In the genomic region with DNA sequence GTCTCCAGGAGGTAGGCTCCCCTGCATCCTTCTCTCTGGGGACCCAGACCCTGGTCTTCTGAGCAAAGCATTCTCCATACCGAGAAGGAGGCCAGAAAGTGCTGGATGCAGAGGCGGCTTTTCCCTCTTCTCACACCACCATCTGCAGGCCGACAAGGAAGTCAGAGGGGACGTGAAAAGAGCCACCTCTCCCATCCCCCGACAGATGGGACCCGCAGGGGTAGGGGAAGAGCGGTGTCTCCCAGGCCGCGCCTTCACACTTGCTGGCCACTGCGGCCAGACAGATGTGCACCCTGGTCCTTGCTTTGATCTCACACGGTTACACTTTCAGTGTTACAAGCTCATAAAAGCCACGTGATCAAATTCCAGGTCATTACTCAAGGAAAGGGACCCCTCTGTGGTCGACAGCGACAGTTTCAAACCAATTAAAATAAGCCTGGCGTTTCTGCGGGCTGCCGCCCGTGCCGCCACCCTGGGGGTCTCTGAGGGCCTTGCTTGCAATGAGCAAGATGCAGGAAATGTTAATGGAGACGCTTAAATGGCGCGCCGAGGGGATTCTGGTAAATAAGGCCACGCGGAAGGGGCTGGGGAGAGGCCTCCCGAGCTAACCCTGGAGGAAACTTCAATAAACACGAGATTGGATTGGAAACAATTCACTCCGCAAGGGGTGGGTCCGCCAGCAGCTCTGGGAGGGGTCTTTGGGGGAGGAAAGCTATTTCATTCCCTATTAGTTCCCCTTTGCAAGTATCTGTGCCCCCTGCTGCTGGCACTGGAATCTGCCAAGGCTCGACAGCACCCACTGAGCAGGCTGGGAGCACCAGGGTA, we compare ENCODE assay signal across 16 cellular contexts.
DNase-seq lines count a peak whose midpoint lies in the region; ATAC-seq, FAIRE-seq and TF ChIP-seq lines count a peak whose summit lies in the region.
"Had no signal": no experiment of that assay in that cellular context is flagged by ENCODE, and none has a peak within 500 bp of the region (broad histone marks: within the 10 kb centered on the region; RNA-seq: fewer than 3 reads in every experiment).

No MANE protein-coding gene starts in this region.

- 0 out of 2 replicates have a peak overlapping the region, but pooled peaks have one; percentile 61 for H2BK15ac ChIP-seq in H1 (ENCODE audit: low read length)

- H4K5ac ChIP-seq in H1 (ENCODE audit: insufficient read length, low read depth, low read length), result no peak overlapping the region

- TF ChIP-seq EP300 in H1 (IDR thresholded peaks at IDR 0.05; ENCODE audit: borderline replicate concordance in 1 of 2, low read depth in 2 of 2, low read length in 2 of 2), result no peak

- TF ChIP-seq POLR2A in H1 (IDR thresholded peaks at IDR 0.05; ENCODE audit: control extremely low read depth in 1 of 2, low read depth in 2 of 2, low read length in 2 of 2), result no peak

- H3K27me3 ChIP-seq in H1 (replicated peaks in 1 of 4; ENCODE audit: control insufficient read depth in 3 of 4, extremely low read depth in 1 of 4, insufficient read depth in 3 of 4, low read length in 3 of 4), result 0 out of 7 replicates have a peak, but pooled peaks cover 0 to 2% (median 0%) of the 10 kb centered on the region in 4 experiments

- no peaks in the 10 kb centered on the region for H3K23me2 ChIP-seq in H1 (ENCODE audit: low read depth, low read length)

- FAIRE-seq in H1 (lab: Jason Lieb, UNC), result no peak
- FAIRE-seq: D721Med, GM12892, K562 had no signal

- no peak overlapping the region for H3K14ac ChIP-seq in H1 (ENCODE audit: insufficient read length)

- POLR2A ChIA-PET in H1 (lab: Charles Lee; ENCODE audit: partially characterized antibody), result interaction anchor here (1.0 kb wide), 1 partner anchor 139 kb away, joined by 3 read pairs; no protein-coding TSS in a partner anchor

- H2BK5ac ChIP-seq in H1 (ENCODE audit: low read depth, low read length), result no peak overlapping the region

- no peaks in the 10 kb centered on the region for H3K79me2 ChIP-seq in H1 (ENCODE audit: control insufficient read depth in 1 of 2, insufficient read depth in 2 of 2, low read length in 2 of 2)

- DNase-seq in COR-L47 (lab: John Stamatoyannopoulos, UW) (peak; percentile 60), H1 (ENCODE audit: low read depth in 1 of 2, low spot score in 2 of 2) (no peak), left kidney (ENCODE audit: low read depth, low spot score) (peak; percentile 68), retina (peak; percentile 63), DMS53 treated with DMSO at 0.1 percent for 48 hours (lab: John Stamatoyannopoulos, UW; ENCODE audit: unreplicated experiment) (no peak), HUDEP-2 (lab: John Stamatoyannopoulos, UW; ENCODE audit: unreplicated experiment in 76 of 76) (no peak)
- DNase-seq: CD4-positive, alpha-beta memory T cell; DMS153; DND-41; GDM1; H9 had no signal

- H3K36me3 ChIP-seq in H1 (ENCODE audit: control insufficient read depth in 2 of 4, insufficient read depth in 4 of 4, low read length in 3 of 4), result no peaks in the 10 kb centered on the region

- no peak overlapping the region for H3K4ac ChIP-seq in H1 (replicated peaks; ENCODE audit: insufficient read length, low read depth, low read length)

- no peaks in the 10 kb centered on the region for H3K9me3 ChIP-seq in H1 (ENCODE audit: insufficient read depth in 2 of 2, low read depth in 1 of 2, low read length in 1 of 2)

- CTCF ChIA-PET in H1 (lab: Charles Lee; ENCODE audit: partially characterized antibody), result interaction anchor here (1.0 to 1.9 kb wide), 6 partner anchors 8 to 270 kb away, joined by 3 to 6 read pairs (median 4); no protein-coding TSS in a partner anchor

- H3K4me3 ChIP-seq in H1 (ENCODE audit: extremely low read depth in 1 of 4, insufficient read depth in 2 of 4, low read depth in 3 of 4, low read length in 4 of 4), result no peak overlapping the region
- H3K4me3 ChIP-seq: K562 had no signal

- TF ChIP-seq RAD21 in H1 (IDR thresholded peaks at IDR 0.05 in 1 of 2, conservative IDR thresholded peaks at IDR 0.05 in 1 of 2; ENCODE audit: low read depth in 2 of 2, low read length in 2 of 2), result no peak

- no peak overlapping the region for H2AK5ac ChIP-seq in H1 (ENCODE audit: low read depth, low read length)

- peaks cover 0 to 7% (median 3%) of the 10 kb centered on the region in 4 experiments; a peak in 2 of 7 replicates for H3K4me1 ChIP-seq in H1 (replicated peaks in 1 of 4; ENCODE audit: control insufficient read depth in 3 of 4, insufficient read depth in 4 of 4, low read length in 3 of 4)

- H3K27ac ChIP-seq in H1 (ENCODE audit: low read depth, low read length), result no peak overlapping the region
- H3K27ac ChIP-seq: C4-2B had no signal

- H4K20me1 ChIP-seq in H1 (replicated peaks in 1 of 2; ENCODE audit: control insufficient read depth in 1 of 2, insufficient read depth in 2 of 2, low read length in 2 of 2), result no peaks in the 10 kb centered on the region

- ATAC-seq in HG02623 (IDR thresholded peaks at IDR 0.05; ENCODE audit: unreplicated experiment), result no peak
- ATAC-seq: K562 had no signal

- H3K23ac ChIP-seq in H1 (ENCODE audit: insufficient read length), result no peak overlapping the region

- no peaks in the 10 kb centered on the region for H3K79me1 ChIP-seq in H1 (ENCODE audit: low read depth, low read length)

- H2AFZ ChIP-seq in H1 (ENCODE audit: low read length), result no peak overlapping the region; the same call in 1 of the 2 replicates

- TF ChIP-seq CTCF in H1 (IDR thresholded peaks at IDR 0.05; ENCODE audit: control extremely low read depth in 1 of 3, insufficient read depth in 1 of 3, low read depth in 1 of 3, low read length in 3 of 3), result no peak

- H2BK12ac ChIP-seq in H1 (ENCODE audit: low read depth, low read length), result 0 out of 2 replicates have a peak overlapping the region, but pooled peaks have one; percentile 39

- H2BK20ac ChIP-seq in H1 (ENCODE audit: low read length), result no peak overlapping the region

- H3K4me2 ChIP-seq in H1 (ENCODE audit: insufficient read depth in 1 of 2, low read depth in 2 of 2, low read length in 2 of 2), result no peak overlapping the region

- no peak overlapping the region for H3K56ac ChIP-seq in H1 (replicated peaks; ENCODE audit: insufficient read length, low read depth, low read length)

- no peak overlapping the region for H2BK120ac ChIP-seq in H1 (replicated peaks; ENCODE audit: low read depth, low read length)

- no peak overlapping the region; the same call in 1 of the 2 replicates for H3K18ac ChIP-seq in H1 (ENCODE audit: extremely low read depth, low read length)

- 82% methylated on average over 26 of the region's 30 CpGs; no CpG with 5 or more reads in 1 of the 2 experiments for WGBS in H1 (ENCODE audit: extremely low coverage in 1 of 2, insufficient coverage in 1 of 2, insufficient read length in 1 of 2, insufficient replicate concordance in 2 of 2, low coverage in 1 of 2, low lambda C conversion rate in 2 of 2, missing lambda C conversion rate in 1 of 2), 2 experiments

- no peak overlapping the region for H4K91ac ChIP-seq in H1 (replicated peaks; ENCODE audit: insufficient read length, low read length)

- no peak overlapping the region; the same call in 1 of the 2 replicates for H4K8ac ChIP-seq in H1 (ENCODE audit: extremely low read depth, insufficient read depth, low read length)

- H3K9ac ChIP-seq in H1 (replicated peaks in 1 of 4; ENCODE audit: extremely low read depth in 1 of 4, low read depth in 3 of 4, low read length in 3 of 4), result no peak overlapping the region

TF ChIP-seq in H1, 55 proteins besides CTCF, POLR2A, EP300 and RAD21:
- TF ChIP-seq TCF12 (IDR thresholded peaks at IDR 0.05; ENCODE audit: low read depth, low read length), result no peak
- no peak for TF ChIP-seq JUN (IDR thresholded peaks at IDR 0.05; ENCODE audit: low read depth, low read length)
- TF ChIP-seq, protein P1, sequence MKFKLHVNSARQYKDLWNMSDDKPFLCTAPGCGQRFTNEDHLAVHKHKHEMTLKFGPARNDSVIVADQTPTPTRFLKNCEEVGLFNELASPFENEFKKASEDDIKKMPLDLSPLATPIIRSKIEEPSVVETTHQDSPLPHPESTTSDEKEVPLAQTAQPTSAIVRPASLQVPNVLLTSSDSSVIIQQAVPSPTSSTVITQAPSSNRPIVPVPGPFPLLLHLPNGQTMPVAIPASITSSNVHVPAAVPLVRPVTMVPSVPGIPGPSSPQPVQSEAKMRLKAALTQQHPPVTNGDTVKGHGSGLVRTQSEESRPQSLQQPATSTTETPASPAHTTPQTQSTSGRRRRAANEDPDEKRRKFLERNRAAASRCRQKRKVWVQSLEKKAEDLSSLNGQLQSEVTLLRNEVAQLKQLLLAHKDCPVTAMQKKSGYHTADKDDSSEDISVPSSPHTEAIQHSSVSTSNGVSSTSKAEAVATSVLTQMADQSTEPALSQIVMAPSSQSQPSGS (IDR thresholded peaks at IDR 0.05; ENCODE audit: low read length), result no peak
- TF ChIP-seq SIX5 (IDR thresholded peaks at IDR 0.05; ENCODE audit: low read depth, low read length), result no peak
- no peak for TF ChIP-seq CHD2 (IDR thresholded peaks at IDR 0.05; ENCODE audit: low read length)
- TF ChIP-seq BRCA1 (IDR thresholded peaks at IDR 0.05; ENCODE audit: low read depth, low read length), result no peak
- no peak for TF ChIP-seq GABPA (IDR thresholded peaks at IDR 0.05; ENCODE audit: borderline replicate concordance, insufficient read depth, low read length)
- TF ChIP-seq, protein P2, sequence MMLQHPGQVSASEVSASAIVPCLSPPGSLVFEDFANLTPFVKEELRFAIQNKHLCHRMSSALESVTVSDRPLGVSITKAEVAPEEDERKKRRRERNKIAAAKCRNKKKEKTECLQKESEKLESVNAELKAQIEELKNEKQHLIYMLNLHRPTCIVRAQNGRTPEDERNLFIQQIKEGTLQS (IDR thresholded peaks at IDR 0.05; ENCODE audit: insufficient read depth, low read depth, low read length), result no peak
- no peak for TF ChIP-seq SRF (IDR thresholded peaks at IDR 0.05; ENCODE audit: low read depth, low read length)
- no peak for TF ChIP-seq TEAD4 (IDR thresholded peaks at IDR 0.05; ENCODE audit: low read depth, low read length)
TF ChIP-seq in H1: peak in this region for 0.

Comparison
In these comparisons a context has a peak if more than half of its experiments do, and no peak if none do; other contexts are left out.
1. DNase-seq: peak in COR-L47 (single experiment), left kidney (single experiment) and retina (single experiment); none in H1 (0 of 2), DMS53 treated with DMSO at 0.1 percent for 48 hours (single experiment) and HUDEP-2 (0 of 76).